Comparison of ENCODE assay signal across 8 cellular contexts in genomic region chr11:65576232-65576866, GRCh38. TPM values are rescaled to one million over a fixed set of nuclear protein-coding genes. Genes with fewer than 3 reads are reported as not detected.
A peak's percentile ranks its signal among the peaks of the same experiment; 100 is the strongest.
DNase-seq lines count a peak whose midpoint lies in the region; ATAC-seq and TF ChIP-seq lines count a peak whose summit lies in the region.

No MANE protein-coding gene starts in this region.

- 16% methylated on average over 26 of the region's 26 CpGs for WGBS in thymus

- H3K9ac ChIP-seq in adipocyte (ENCODE audit: low read length): peak overlapping the region; percentile 83

- H3K36me3 ChIP-seq in adipocyte (ENCODE audit: control insufficient read depth, insufficient read depth, low read length, severe bottlenecking) (peaks cover 11% of the 10 kb centered on the region), left lung (peaks cover 0 to 42% of the 10 kb centered on the region in 2 donors), thymus (ENCODE audit: control insufficient read depth, insufficient read depth) (peaks cover 30% of the 10 kb centered on the region)

- no peaks in the 10 kb centered on the region for H3K27me3 ChIP-seq in adipocyte (replicated peaks; ENCODE audit: control insufficient read depth, insufficient read depth, low read length)
- H3K27me3 ChIP-seq in left lung: no peaks in the 10 kb centered on the region
- no peaks in the 10 kb centered on the region for H3K27me3 ChIP-seq in thymus (ENCODE audit: control insufficient read depth, insufficient read depth)

- peak overlapping the region; percentile 71 for H3K27ac Mint-ChIP-seq in T-helper 2 cell treated with Interferon-gamma antibody and Interleukin-4, amounts not matched to agents 5 μg/mL and 100 μg/mL, for 36 hours

- peaks cover 37% of the 10 kb centered on the region for H3K4me1 Mint-ChIP-seq in T-helper 2 cell treated with Interferon-gamma antibody and Interleukin-4, amounts not matched to agents 5 μg/mL and 100 μg/mL, for 36 hours (ENCODE audit: low read depth)

- intact Hi-C loops in left lung (cut with DNase I): no loop called here

- H3K9me3 Mint-ChIP-seq in T-helper 2 cell treated with Interferon-gamma antibody and Interleukin-4, amounts not matched to agents 5 μg/mL and 100 μg/mL, for 36 hours: no peaks in the 10 kb centered on the region

- no peak for TF ChIP-seq CTCF in left lung (IDR thresholded peaks at IDR 0.05)

- H3K4me3 Mint-ChIP-seq in T-helper 2 cell treated with Interferon-gamma antibody and Interleukin-4, amounts not matched to agents 5 μg/mL and 100 μg/mL, for 36 hours: peak overlapping the region; percentile 85

- H3K4me1 ChIP-seq in adipocyte (ENCODE audit: control insufficient read depth, insufficient read depth, low read length) (peaks cover 47% of the 10 kb centered on the region), left lung (peaks cover 39 to 76% of the 10 kb centered on the region in 2 donors), thymus (ENCODE audit: control insufficient read depth, insufficient read depth, low read length) (peaks cover 28% of the 10 kb centered on the region)

- no peak for ATAC-seq in left lung

- DNase-seq in T-helper 2 cell treated with Interferon-gamma antibody and Interleukin-4, amounts not matched to agents 5 μg/mL and 100 μg/mL, for 36 hours (ENCODE audit: low spot score): no peak
- DNase-seq in T-helper 2 cell: no peak
- no peak for DNase-seq in adipocyte (ENCODE audit: low read depth)
- DNase-seq in left lung: peak in 1 of 2 donors; percentile 64
- DNase-seq in HuH-7.5 (ENCODE audit: low spot score): no peak
- no peak for DNase-seq in iPS-NIHi11 (ENCODE audit: low spot score)
- DNase-seq in NCI-H1105 (lab: John Stamatoyannopoulos, UW): no peak

- H3K36me3 Mint-ChIP-seq in T-helper 2 cell treated with Interferon-gamma antibody and Interleukin-4, amounts not matched to agents 5 μg/mL and 100 μg/mL, for 36 hours (ENCODE audit: low read depth): peaks cover 32% of the 10 kb centered on the region

- no peaks in the 10 kb centered on the region for H3K27me3 Mint-ChIP-seq in T-helper 2 cell treated with Interferon-gamma antibody and Interleukin-4, amounts not matched to agents 5 μg/mL and 100 μg/mL, for 36 hours (ENCODE audit: low read depth)

- peak overlapping the region; percentile 83 for H3K4me3 ChIP-seq in adipocyte (ENCODE audit: low read length)
- H3K4me3 ChIP-seq in left lung: peak overlapping the region; percentile 68 to 91
- H3K4me3 ChIP-seq in thymus (ENCODE audit: low read length): peak overlapping the region; percentile 84

- H3K9me3 ChIP-seq in adipocyte (ENCODE audit: control insufficient read depth, low read length) (no peaks in the 10 kb centered on the region), left lung (no peaks in the 10 kb centered on the region), thymus (ENCODE audit: control insufficient read depth) (no peaks in the 10 kb centered on the region)

- H3K27ac ChIP-seq in left lung (peak overlapping the region; percentile 84 to 99), thymus (ENCODE audit: low read depth) (peak overlapping the region; percentile 85)

RNA-seq across cellular contexts. Expression of gene EHBP1L1, which starts 0.5 kb away (rescaled TPM):
- total RNA-seq in left lung: 100 to 1,000 TPM in 1 of 2 donors, 10 to 100 TPM in 1; 57.0 to 133 TPM
- polyA plus RNA-seq in thymus: 66.5 TPM

RNA-seq across cellular contexts. Expression of gene FAM89B, which starts 4.0 kb away (rescaled TPM):
- total RNA-seq in left lung: 10 to 100 TPM; 47.1 to 57.5 TPM
- 62.2 TPM for polyA plus RNA-seq in thymus

RNA-seq across cellular contexts. Expression of gene ZNRD2, which starts 6.1 kb away (rescaled TPM):
- total RNA-seq in left lung: 10 to 100 TPM; 21.7 to 32.3 TPM
- 38.0 TPM for polyA plus RNA-seq in thymus

RNA-seq across cellular contexts. Expression of gene LTBP3, which starts 18.2 kb away (rescaled TPM):
- total RNA-seq in left lung: 100 to 1,000 TPM in 1 of 2 donors, 10 to 100 TPM in 1; 70.8 to 157 TPM
- polyA plus RNA-seq in thymus: 64.6 TPM

RNA-seq across cellular contexts. Expression of gene KCNK7, which starts 19.3 kb away (rescaled TPM):
- total RNA-seq in left lung: 1 to 10 TPM in 1 of 2 donors, not detected in 1; 2.0 TPM
- 3.8 TPM for polyA plus RNA-seq in thymus
